In genomic region chr9:89179920-89180667, GRCh38 we compare ENCODE assay signal across 8 cellular contexts. TPM values are rescaled to one million over a fixed set of nuclear protein-coding genes. Genes with fewer than 3 reads are reported as not detected.
A peak's percentile ranks its signal among the peaks of the same experiment; 100 is the strongest.
DNase-seq lines count a peak whose midpoint lies in the region; ATAC-seq and TF ChIP-seq lines count a peak whose summit lies in the region.

No MANE protein-coding gene starts in this region.

- ATAC-seq in HG03460 (IDR thresholded peaks at IDR 0.05; ENCODE audit: unreplicated experiment), result peak; percentile 84
- ATAC-seq in stimulated activated effector memory CD8-positive, alpha-beta T cell treated with anti-CD3 and anti-CD28 coated beads, Interleukin-12 subunit alpha, Interleukin-12 subunit beta, amount 100 ng/mL, for 72 hours, result peak; percentile 79
- ATAC-seq in GM19328 (IDR thresholded peaks at IDR 0.05; ENCODE audit: unreplicated experiment), result no peak

- no peak for TF ChIP-seq CTCF in CD14-positive monocyte (IDR thresholded peaks at IDR 0.05)

- H3K36me3 Mint-ChIP-seq in CD14-positive monocyte, result peaks cover 0 to 4% of the 10 kb centered on the region in 2 donors
- no peaks in the 10 kb centered on the region for H3K36me3 Mint-ChIP-seq in stimulated activated effector memory CD8-positive, alpha-beta T cell treated with anti-CD3 and anti-CD28 coated beads, Interleukin-12 subunit alpha, Interleukin-12 subunit beta, amount 100 ng/mL, for 72 hours

- peak overlapping the region in 1 of 7 donors; percentile 53 for H3K27ac Mint-ChIP-seq in CD14-positive monocyte
- no peak overlapping the region for H3K27ac Mint-ChIP-seq in stimulated activated effector memory CD8-positive, alpha-beta T cell treated with anti-CD3 and anti-CD28 coated beads, Interleukin-12 subunit alpha, Interleukin-12 subunit beta, amount 100 ng/mL, for 72 hours

- H3K9me3 Mint-ChIP-seq in CD14-positive monocyte, result peaks cover 0 to 17% (median 10%) of the 10 kb centered on the region in 7 donors
- H3K9me3 Mint-ChIP-seq in stimulated activated effector memory CD8-positive, alpha-beta T cell treated with anti-CD3 and anti-CD28 coated beads, Interleukin-12 subunit alpha, Interleukin-12 subunit beta, amount 100 ng/mL, for 72 hours, result no peaks in the 10 kb centered on the region

- intact Hi-C loops in CD14-positive monocyte (cut with micrococcal nuclease), result no loop called here

- H3K4me3 Mint-ChIP-seq in CD14-positive monocyte, result peak overlapping the region; percentile 61 to 76
- H3K4me3 Mint-ChIP-seq in stimulated activated effector memory CD8-positive, alpha-beta T cell treated with anti-CD3 and anti-CD28 coated beads, Interleukin-12 subunit alpha, Interleukin-12 subunit beta, amount 100 ng/mL, for 72 hours, result peak overlapping the region; percentile 39

- DNase-seq in CD14-positive monocyte (ENCODE audit: low spot score), result no peak
- DNase-seq in NCI-H748 (lab: John Stamatoyannopoulos, UW; ENCODE audit: unreplicated experiment), result peak; percentile 95
- peak; percentile 58 for DNase-seq in activated T-cell treated with anti-CD3 and anti-CD28 coated beads for 48 hours (ENCODE audit: low read depth)
- peak; percentile 97 for DNase-seq in fibroblast of gingiva (ENCODE audit: low read depth)
- DNase-seq in middle frontal gyrus (ENCODE audit: extremely low spot score, low spot score), result peak; percentile 94
- DNase-seq in stimulated activated effector memory CD8-positive, alpha-beta T cell treated with anti-CD3 and anti-CD28 coated beads, Interleukin-12 subunit alpha, Interleukin-12 subunit beta, amount 100 ng/mL, for 72 hours (ENCODE audit: low spot score in 2 of 2), result peak in 1 of 2 donors; percentile 61

- H3K4me1 Mint-ChIP-seq in CD14-positive monocyte, result peaks cover 20% of the 10 kb centered on the region
- H3K4me1 Mint-ChIP-seq in stimulated activated effector memory CD8-positive, alpha-beta T cell treated with anti-CD3 and anti-CD28 coated beads, Interleukin-12 subunit alpha, Interleukin-12 subunit beta, amount 100 ng/mL, for 72 hours, result peaks cover 15% of the 10 kb centered on the region

- peaks cover 65 to 75% (median 67%) of the 10 kb centered on the region in 3 donors for H3K27me3 Mint-ChIP-seq in CD14-positive monocyte (ENCODE audit: low read depth in 3 of 3)

RNA-seq across cellular contexts. Expression of gene SHC3, which starts 1.5 kb away (rescaled TPM):
- not detected for polyA plus RNA-seq in CD14-positive monocyte
